In genomic region chr2:32342811-32343210, GRCh38 we compare ENCODE assay signal across 22 cellular contexts. TPM values are rescaled to one million over a fixed set of nuclear protein-coding genes. Genes with fewer than 3 reads are reported as not detected.
DNase-seq lines count a peak whose midpoint lies in the region; ATAC-seq, FAIRE-seq and TF ChIP-seq lines count a peak whose summit lies in the region.
"Had no signal": no experiment of that assay in that cellular context is flagged by ENCODE, and none has a peak within 500 bp of the region (broad histone marks: within the 10 kb centered on the region; RNA-seq: fewer than 3 reads in every experiment).

No MANE protein-coding gene starts in this region.

- no peak overlapping the region for H3K4me2 ChIP-seq in K562 (ENCODE audit: insufficient read depth, low read length)

- H3K36me3 ChIP-seq in A673 (ENCODE audit: insufficient read depth, low read length, poor library complexity, severe bottlenecking) = no peaks in the 10 kb centered on the region
- H3K36me3 ChIP-seq in K562 (ENCODE audit: control insufficient read depth, insufficient read depth, low read length) = no peaks in the 10 kb centered on the region
- no peaks in the 10 kb centered on the region for H3K36me3 ChIP-seq in upper lobe of left lung

- BruUV-seq in A673 (replicated peaks; lab: Mats Ljungman, UMichigan) (no TSS peak), K562 (replicated peaks; lab: Mats Ljungman, UMichigan) (no TSS peak)

- H2AFZ ChIP-seq in K562 (ENCODE audit: low read depth, low read length) = no peak overlapping the region
- H2AFZ ChIP-seq: GM23248 had no signal

- no peaks in the 10 kb centered on the region for H3K27me3 ChIP-seq in A673 (replicated peaks; ENCODE audit: insufficient read depth, low read depth, low read length, poor library complexity)
- no peaks in the 10 kb centered on the region for H3K27me3 ChIP-seq in K562 (ENCODE audit: control insufficient read depth in 2 of 2, insufficient read depth in 2 of 2, low read length in 2 of 2)
- H3K27me3 ChIP-seq in upper lobe of left lung = no peaks in the 10 kb centered on the region
- H3K27me3 ChIP-seq: sigmoid colon had no signal

- H3K4me3 ChIP-seq in A673 (ENCODE audit: low read depth, low read length, poor library complexity, severe bottlenecking) = peak overlapping the region; percentile 1
- no peak overlapping the region for H3K4me3 ChIP-seq in K562
- no peak overlapping the region for H3K4me3 ChIP-seq in upper lobe of left lung
- H3K4me3 ChIP-seq: GM23248, sigmoid colon had no signal

- in situ Hi-C loops in K562 (cut with MboI) = no loop called here

- no peaks in the 10 kb centered on the region for H3K9me1 ChIP-seq in K562 (ENCODE audit: control insufficient read depth, insufficient read depth, low read length)

- H3K4me1 ChIP-seq in A673 (ENCODE audit: insufficient read depth, low read length, poor library complexity, severe bottlenecking) = peaks cover 7% of the 10 kb centered on the region
- no peaks in the 10 kb centered on the region for H3K4me1 ChIP-seq in K562 (replicated peaks in 1 of 2; ENCODE audit: control insufficient read depth in 2 of 2, insufficient read depth in 2 of 2, low read length in 2 of 2)
- H3K4me1 ChIP-seq in upper lobe of left lung = no peaks in the 10 kb centered on the region
- H3K4me1 ChIP-seq: sigmoid colon had no signal

- no peaks in the 10 kb centered on the region for H4K20me1 ChIP-seq in K562 (replicated peaks; ENCODE audit: control insufficient read depth, insufficient read depth, low read length)

- 33% methylated on average over 2 of the region's 2 CpGs for WGBS in K562 (ENCODE audit: insufficient coverage, low coverage, missing lambda C conversion rate)
- 33 to 43% methylated on average over 2 of the region's 2 CpGs for WGBS in upper lobe of left lung, 2 donors

- H3K9ac ChIP-seq in K562 (ENCODE audit: insufficient read depth in 1 of 2, low read depth in 2 of 2, low read length in 2 of 2) = no peak overlapping the region
- H3K9ac ChIP-seq: GM23248 had no signal

- TF ChIP-seq CTCF in A673 (conservative IDR thresholded peaks at IDR 0.05; ENCODE audit: low read depth, low read length) (no peak), K562 (IDR thresholded peaks at IDR 0.05 in 2 of 3, conservative IDR thresholded peaks at IDR 0.05 in 1 of 3; ENCODE audit: insufficient read depth in 2 of 3, low read depth in 1 of 3, low read length in 3 of 3) (no peak), upper lobe of left lung (IDR thresholded peaks at IDR 0.05) (no peak)

- no peaks in the 10 kb centered on the region for H3K79me2 ChIP-seq in K562 (ENCODE audit: control insufficient read depth, insufficient read depth, low read length)

- DNase-seq in A673 (ENCODE audit: low spot score) = peak; percentile 79
- peak; percentile 29 for DNase-seq in EH (ENCODE audit: low read depth)
- no peak for DNase-seq in K562 (ENCODE audit: extremely low read depth in 1 of 4, low spot score in 3 of 4)
- peak; percentile 30 for DNase-seq in left lobe of liver (ENCODE audit: low spot score)
- no peak for DNase-seq in upper lobe of left lung
- DNase-seq in mucosa of gallbladder (ENCODE audit: low spot score) = no peak
- DNase-seq in NCI-H1048 (lab: John Stamatoyannopoulos, UW) = no peak
- DNase-seq: activated CD4-positive, alpha-beta memory T cell treated with anti-CD3 and anti-CD28 coated beads, Interleukin-2, amount 10 ng/mL, durations not matched to agents 7 days and 5 days; activated naive CD8-positive, alpha-beta T cell treated with anti-CD3 and anti-CD28 coated beads, Interleukin-2, amount 10 ng/mL, durations not matched to agents 7 days and 5 days; glutamatergic neuron; GM23248; NCI-H187; NCI-H69; posterior cingulate gyrus; sigmoid colon; stimulated activated CD4-positive, alpha-beta T cell treated with anti-CD3 and anti-CD28 coated beads, Interleukin-4, amount 100 ng/mL, for 4 hours; substantia nigra had no signal

- ATAC-seq in K562 (no peak), left lobe of liver (no peak), upper lobe of left lung (ENCODE audit: low FRiP score in 2 of 2) (no peak)
- ATAC-seq: stimulated activated memory B cell treated with anti-CD40 and anti-IgM and Interleukin-4, amounts not matched to agents 10 μg/mL and 1 μg/mL and 100 μg/mL, for 72 hours had no signal

- no peaks in the 10 kb centered on the region for H3K9me3 ChIP-seq in A673 (ENCODE audit: low read depth, low read length, poor library complexity, severe bottlenecking)
- no peaks in the 10 kb centered on the region for H3K9me3 ChIP-seq in K562 (replicated peaks; ENCODE audit: control insufficient read depth, insufficient read depth, low read depth, low read length)
- no peaks in the 10 kb centered on the region for H3K9me3 ChIP-seq in upper lobe of left lung
- H3K9me3 ChIP-seq: sigmoid colon had no signal

- FAIRE-seq in K562 (lab: Jason Lieb, UNC) = no peak
- FAIRE-seq: astrocyte, keratinocyte, TTC549 had no signal

- intact Hi-C loops in A673 (cut with micrococcal nuclease; ENCODE audit: unreplicated experiment) = no loop called here
- intact Hi-C loops in K562 (cut with micrococcal nuclease) = no loop called here

- TF ChIP-seq POLR2A in K562 (conservative IDR thresholded peaks at IDR 0.05) (no peak), upper lobe of left lung (IDR thresholded peaks at IDR 0.05) (no peak)

- CTCF ChIA-PET in A673 (lab: Charles Lee) = no interaction called here
- CTCF ChIA-PET in K562 (lab: Yijun Ruan, JAX; ENCODE audit: low intra/inter-chr PET ratio) = no interaction called here

- TF ChIP-seq EP300 in K562 (IDR thresholded peaks at IDR 0.05; ENCODE audit: low read length) (no peak), upper lobe of left lung (IDR thresholded peaks at IDR 0.05) (no peak)

- POLR2A ChIA-PET in A673 (lab: Charles Lee; ENCODE audit: low non-redundant PET) (no interaction called here), K562 (lab: Yijun Ruan, JAX) (no interaction called here)

- H3K27ac ChIP-seq in A673 (ENCODE audit: low read depth, low read length, poor library complexity, severe bottlenecking) (no peak overlapping the region), K562 (ENCODE audit: extremely low read depth, low read depth, low read length) (no peak overlapping the region), upper lobe of left lung (no peak overlapping the region)
- H3K27ac ChIP-seq: GM23248, HL-60, sigmoid colon had no signal

- TF ChIP-seq RAD21 in K562 (CRISPR knock-in tag; conservative IDR thresholded peaks at IDR 0.05 in 1 of 2, IDR thresholded peaks at IDR 0.05 in 1 of 2) = no peak

TF ChIP-seq in K562, 482 proteins besides CTCF, POLR2A, EP300 and RAD21:
- TF ChIP-seq NCOA2 (IDR thresholded peaks at IDR 0.05; ENCODE audit: partially characterized antibody in 2 of 2) (no peak), MEIS2 (IDR thresholded peaks at IDR 0.05; ENCODE audit: partially characterized antibody) (peak; percentile 3)

RNA-seq across cellular contexts. Expression of gene BIRC6, which starts 14.0 kb away (rescaled TPM):
- total RNA-seq in A673 (2021) (73.5 and 75.9 TPM in 2 replicates), K562 (2014; rRNA removed) (49.8 and 73.8 TPM in 2 replicates), K562 (2014; rRNA removed; fragmentation: Illumina TruSeq; extraction: Trizol) (91.9 and 101 TPM in 2 replicates), K562 (2015; rRNA removed; fragmentation: Illumina TruSeq; extraction: Trizol) (94.9 and 110 TPM in 2 replicates), K562 (2021) (72.1 and 73.8 TPM in 2 replicates), left lobe of liver (39.9 TPM), upper lobe of left lung (100 to 1,000 TPM in 3 of 6 donors, 10 to 100 TPM in 3; 60.4 to 198 (median 101) TPM), mucosa of gallbladder (85.8 TPM)
- total RNA-seq in K562 (2011; cell fraction: chromatin; rRNA removed; ENCODE audit: low replicate concordance) = 422 and 1,015 TPM in 2 replicates
- total RNA-seq in K562 (2011; cell fraction: nucleolus; rRNA removed) = 144 and 218 TPM in 2 replicates
- 276 and 284 TPM in 2 replicates for total RNA-seq in K562 (2011; cell fraction: nucleoplasm; rRNA removed)
- polyA plus RNA-seq in K562 (2011; rRNA removed) (69.5 and 75.3 TPM in 2 replicates), K562 (2014; fragmentation: Illumina TruSeq; extraction: Trizol) (34.1 and 37.1 TPM in 2 replicates), K562 (2014; fragmentation: Nextera tagmentation; extraction: Ambion mirVana) (10 to 100 TPM; 18.8 to 30.7 TPM), K562 (2014; rRNA removed) (27.8 and 28.1 TPM in 2 replicates)
- polyA plus RNA-seq in K562 (2011; cell fraction: cytosol; rRNA removed) = 51.1 and 59.8 TPM in 2 replicates
- 104 and 136 TPM in 2 replicates for polyA plus RNA-seq in K562 (2011; cell fraction: nucleus; rRNA removed)
- 27.2 and 29.0 TPM in 2 replicates for polyA plus RNA-seq in K562 (2012)
- polyA minus RNA-seq in K562 (2011; rRNA and poly(A)+ RNA removed) = 792 and 858 TPM in 2 replicates
- 140 and 175 TPM in 2 replicates for polyA minus RNA-seq in K562 (2011; cell fraction: cytosol; rRNA and poly(A)+ RNA removed)
- 201 and 344 TPM in 2 replicates for polyA minus RNA-seq in K562 (2011; cell fraction: nucleus; rRNA and poly(A)+ RNA removed)

Comparison
In these comparisons a context has a peak if more than half of its experiments do, and no peak if none do; other contexts are left out.
1. DNase-seq: peak in A673 (single experiment), EH (single experiment) and left lobe of liver (single experiment); none in K562 (0 of 4), upper lobe of left lung (0 of 2), mucosa of gallbladder (single experiment) and NCI-H1048 (single experiment).